8 cellular contexts compared by ENCODE assay signal in the genomic region with DNA sequence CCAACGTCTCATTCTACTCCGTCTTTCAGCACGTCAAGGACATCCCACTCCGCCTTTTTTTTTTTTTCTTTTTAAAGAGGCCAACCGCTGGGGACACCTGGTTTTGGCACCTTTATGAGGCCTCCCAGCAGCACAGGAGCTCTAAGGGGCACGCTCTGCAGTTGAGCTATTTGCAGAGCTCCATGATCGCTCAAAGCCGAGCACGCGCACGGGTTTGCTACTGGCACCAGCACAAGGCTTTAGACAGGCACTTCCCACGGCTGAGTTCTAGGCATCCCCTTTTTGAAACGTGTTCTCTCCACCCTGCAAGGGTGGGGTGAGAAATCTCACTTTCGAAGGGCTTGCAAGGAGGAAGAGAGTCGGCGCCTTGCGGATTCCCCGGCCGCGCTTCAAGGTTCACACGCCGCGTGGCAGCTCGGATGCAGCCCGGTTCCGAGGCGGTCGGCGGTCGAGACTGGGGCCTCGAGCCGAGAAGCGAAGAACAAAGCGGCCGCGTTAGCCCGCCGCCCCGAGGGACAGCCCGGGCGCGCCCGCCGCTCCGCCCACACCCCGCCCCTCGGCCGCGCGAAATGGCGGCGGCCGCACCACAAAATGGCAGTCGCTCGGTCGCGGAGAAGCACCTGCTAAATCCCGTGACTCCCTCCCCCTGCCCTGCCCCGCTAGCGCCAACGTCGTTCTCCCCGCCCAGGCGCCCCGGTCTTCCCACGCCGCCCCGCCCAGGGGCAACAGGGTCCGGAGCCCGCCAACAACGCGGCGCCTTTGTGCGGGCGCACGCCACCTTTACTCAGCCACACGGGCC. TPM values are rescaled to one million over a fixed set of nuclear protein-coding genes. Genes with fewer than 3 reads are reported as not detected.
DNase-seq lines count a peak whose midpoint lies in the region; ATAC-seq and FAIRE-seq lines count a peak whose summit lies in the region.

No MANE protein-coding gene starts in this region.

- H3K27ac Mint-ChIP-seq in CD8-positive, alpha-beta memory T cell, result peak overlapping the region; percentile 97 to 99 (median 99)
- H3K27ac Mint-ChIP-seq in effector memory CD8-positive, alpha-beta T cell, result peak overlapping the region; percentile 96 to 97

- H3K27me3 Mint-ChIP-seq in CD8-positive, alpha-beta memory T cell, result peaks cover 0 to 2% of the 10 kb centered on the region in 2 donors
- no peaks in the 10 kb centered on the region for H3K27me3 Mint-ChIP-seq in effector memory CD8-positive, alpha-beta T cell

- peak; percentile 82 to 91 (median 86) for DNase-seq in CD8-positive, alpha-beta memory T cell
- DNase-seq in HTR-8/SVneo (ENCODE audit: insufficient read length, low spot score), result peak; percentile 69
- peak; percentile 90 to 91 for DNase-seq in NOMO-1 (lab: John Stamatoyannopoulos, UW; ENCODE audit: unreplicated experiment in 2 of 2)
- peak; percentile 66 to 83 (median 76) for DNase-seq in activated CD8-positive, alpha-beta memory T cell treated with anti-CD3 and anti-CD28 coated beads for 48 hours (ENCODE audit: low read depth in 2 of 3, low spot score in 2 of 3)
- DNase-seq in effector memory CD8-positive, alpha-beta T cell, result peak; percentile 75 to 78 (median 77)
- DNase-seq in mesenteric fat pad (ENCODE audit: low spot score), result peak; percentile 95
- DNase-seq in stimulated activated CD8-positive, alpha-beta memory T cell treated with anti-CD3 and anti-CD28 coated beads, Interleukin-15, amount 100 ng/mL, for 1 hour (ENCODE audit: low read depth), result peak; percentile 71

- H3K9me3 Mint-ChIP-seq in CD8-positive, alpha-beta memory T cell, result no peaks in the 10 kb centered on the region
- no peaks in the 10 kb centered on the region for H3K9me3 Mint-ChIP-seq in effector memory CD8-positive, alpha-beta T cell

- peaks cover 32 to 47% (median 36%) of the 10 kb centered on the region in 3 donors for H3K4me1 Mint-ChIP-seq in CD8-positive, alpha-beta memory T cell
- H3K4me1 Mint-ChIP-seq in effector memory CD8-positive, alpha-beta T cell (ENCODE audit: low read depth in 2 of 2), result peaks cover 14 to 27% of the 10 kb centered on the region in 2 donors

- H3K4me3 Mint-ChIP-seq in CD8-positive, alpha-beta memory T cell, result peak overlapping the region; percentile 90 to 98 (median 96)
- peak overlapping the region; percentile 94 to 95 for H3K4me3 Mint-ChIP-seq in effector memory CD8-positive, alpha-beta T cell

- peak overlapping the region; percentile 82 for H3K4me3 ChIP-seq in CD8-positive, alpha-beta memory T cell (ENCODE audit: low read length)

- peak; percentile 44 for ATAC-seq in GM21360 (IDR thresholded peaks at IDR 0.05; ENCODE audit: unreplicated experiment)
- peak; percentile 64 for ATAC-seq in effector memory CD8-positive, alpha-beta T cell (replicated peaks)

- H3K27ac ChIP-seq in CD8-positive, alpha-beta memory T cell (ENCODE audit: low read depth, low read length), result peak overlapping the region; percentile 97

- H3K36me3 ChIP-seq in CD8-positive, alpha-beta memory T cell (ENCODE audit: insufficient read depth, low read length), result no peaks in the 10 kb centered on the region

- CTCF ChIA-PET in CD8-positive, alpha-beta memory T cell (lab: Charles Lee), result interaction anchor here (1.2 to 6.1 kb wide), 7 partner anchors 10 to 117 kb away, joined by 4 to 49 read pairs (median 10); partner anchors contain the start of gene SPEN

- H3K4me1 ChIP-seq in CD8-positive, alpha-beta memory T cell (ENCODE audit: insufficient read depth, low read length), result peaks cover 13% of the 10 kb centered on the region

- peak; percentile 38 for FAIRE-seq in HTR-8/SVneo (lab: Jason Lieb, UNC)

- H3K9me3 ChIP-seq in CD8-positive, alpha-beta memory T cell (ENCODE audit: low read length), result no peaks in the 10 kb centered on the region

- POLR2A ChIA-PET in CD8-positive, alpha-beta memory T cell (lab: Charles Lee), result interaction anchor here (0.6 to 8.5 kb wide), 12 partner anchors 8 to 1070 kb away, joined by 3 to 319 read pairs (median 4); partner anchors contain the start of genes SPEN and ZBTB17

- peaks cover 0 to 23% (median 0%) of the 10 kb centered on the region in 3 donors for H3K36me3 Mint-ChIP-seq in CD8-positive, alpha-beta memory T cell
- peaks cover 42% of the 10 kb centered on the region for H3K36me3 Mint-ChIP-seq in effector memory CD8-positive, alpha-beta T cell (ENCODE audit: insufficient read depth)

- no peaks in the 10 kb centered on the region for H3K27me3 ChIP-seq in CD8-positive, alpha-beta memory T cell (ENCODE audit: insufficient read depth, low read length, poor library complexity, severe bottlenecking)

RNA-seq across cellular contexts. Expression of gene SPEN, which starts 12.9 kb away (rescaled TPM):
- total RNA-seq in CD8-positive, alpha-beta memory T cell, result 10 to 100 TPM; 63.1 to 66.3 TPM
- 35.6 TPM for polyA plus RNA-seq in CD8-positive, alpha-beta memory T cell
- 92.0 TPM for total RNA-seq in mesenteric fat pad

RNA-seq across cellular contexts. Expression of gene UQCRHL, which starts 27.2 kb away (rescaled TPM):
- 1 to 10 TPM; 1.7 to 2.0 TPM for total RNA-seq in CD8-positive, alpha-beta memory T cell
- polyA plus RNA-seq in CD8-positive, alpha-beta memory T cell, result 0.95 TPM
- total RNA-seq in mesenteric fat pad, result 1.3 TPM

Comparison
In these comparisons a context has a peak if more than half of its experiments do, and no peak if none do; other contexts are left out.
1. Peak in every context shown above with its lines: DNase-seq, ATAC-seq, H3K4me3 ChIP-seq and H3K27ac ChIP-seq.